8 cellular contexts compared by ENCODE assay signal in the genomic region with DNA sequence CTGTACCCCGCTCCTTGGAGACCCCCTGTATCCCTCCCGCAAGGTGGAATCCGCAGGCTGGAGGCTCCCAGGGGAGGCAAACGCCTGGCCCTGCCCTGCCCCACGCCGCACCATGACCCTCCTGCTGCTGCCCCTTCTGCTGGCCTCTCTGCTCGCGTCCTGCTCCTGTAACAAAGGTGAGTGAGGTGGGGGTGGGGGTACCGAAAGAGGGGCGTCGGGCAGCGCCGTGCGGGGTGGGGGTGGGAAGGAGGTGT. TPM values are rescaled to one million over a fixed set of nuclear protein-coding genes. Genes with fewer than 3 reads are reported as not detected.
DNase-seq lines count a peak whose midpoint lies in the region; ATAC-seq and TF ChIP-seq lines count a peak whose summit lies in the region.

No MANE protein-coding gene starts in this region.

- H3K36me3 Mint-ChIP-seq in activated CD8-positive, alpha-beta memory T cell treated with anti-CD3 and anti-CD28 coated beads, Interleukin-2, amount 10 ng/mL, durations not matched to agents 7 days and 5 days, result peaks cover 23% of the 10 kb centered on the region
- H3K36me3 Mint-ChIP-seq in activated naive CD8-positive, alpha-beta T cell treated with anti-CD3 and anti-CD28 coated beads, Interleukin-2, amount 50 U/mL, for 24 hours (ENCODE audit: low read depth), result peaks cover 5% of the 10 kb centered on the region

- intact Hi-C loops in tibial artery (cut with DNase I; ENCODE audit: low total_unique reads), result no loop called here

- no peaks in the 10 kb centered on the region for H3K27me3 ChIP-seq in tibial artery

- ATAC-seq in activated CD8-positive, alpha-beta memory T cell treated with anti-CD3 and anti-CD28 coated beads, Interleukin-2, amount 10 ng/mL, durations not matched to agents 7 days and 5 days, result no peak
- peak; percentile 9 for ATAC-seq in activated naive CD8-positive, alpha-beta T cell treated with anti-CD3 and anti-CD28 coated beads, Interleukin-2, amount 50 U/mL, for 24 hours
- ATAC-seq in left lobe of liver (peak; percentile 0), GM21786 (IDR thresholded peaks at IDR 0.05; ENCODE audit: unreplicated experiment) (no peak), HG03457 (IDR thresholded peaks at IDR 0.05; ENCODE audit: unreplicated experiment) (no peak)

- no peaks in the 10 kb centered on the region for H3K9me3 ChIP-seq in tibial artery

- H3K4me1 Mint-ChIP-seq in activated CD8-positive, alpha-beta memory T cell treated with anti-CD3 and anti-CD28 coated beads, Interleukin-2, amount 10 ng/mL, durations not matched to agents 7 days and 5 days, result peaks cover 38% of the 10 kb centered on the region
- H3K4me1 Mint-ChIP-seq in activated naive CD8-positive, alpha-beta T cell treated with anti-CD3 and anti-CD28 coated beads, Interleukin-2, amount 50 U/mL, for 24 hours, result peaks cover 35% of the 10 kb centered on the region

- no peaks in the 10 kb centered on the region for H3K9me3 Mint-ChIP-seq in activated CD8-positive, alpha-beta memory T cell treated with anti-CD3 and anti-CD28 coated beads, Interleukin-2, amount 10 ng/mL, durations not matched to agents 7 days and 5 days (ENCODE audit: low read depth)
- H3K9me3 Mint-ChIP-seq in activated naive CD8-positive, alpha-beta T cell treated with anti-CD3 and anti-CD28 coated beads, Interleukin-2, amount 50 U/mL, for 24 hours, result no peaks in the 10 kb centered on the region

- no peak for TF ChIP-seq CTCF in tibial artery (IDR thresholded peaks at IDR 0.05)

- H3K4me3 Mint-ChIP-seq in activated CD8-positive, alpha-beta memory T cell treated with anti-CD3 and anti-CD28 coated beads, Interleukin-2, amount 10 ng/mL, durations not matched to agents 7 days and 5 days, result peak overlapping the region; percentile 95
- peak overlapping the region; percentile 87 for H3K4me3 Mint-ChIP-seq in activated naive CD8-positive, alpha-beta T cell treated with anti-CD3 and anti-CD28 coated beads, Interleukin-2, amount 50 U/mL, for 24 hours

- CTCF ChIA-PET in activated CD8-positive, alpha-beta memory T cell treated with anti-CD3 and anti-CD28 coated beads, Interleukin-2, amount 10 ng/mL, durations not matched to agents 7 days and 5 days (lab: Charles Lee), result interaction anchor here (1.0 to 2.5 kb wide), 4 partner anchors 17 to 173 kb away, joined by 3 to 10 read pairs (median 6); a partner anchor contains a TSS

- peak overlapping the region; percentile 57 for H3K4me3 ChIP-seq in tibial artery

- H3K27me3 Mint-ChIP-seq in activated CD8-positive, alpha-beta memory T cell treated with anti-CD3 and anti-CD28 coated beads, Interleukin-2, amount 10 ng/mL, durations not matched to agents 7 days and 5 days, result no peaks in the 10 kb centered on the region
- H3K27me3 Mint-ChIP-seq in activated naive CD8-positive, alpha-beta T cell treated with anti-CD3 and anti-CD28 coated beads, Interleukin-2, amount 50 U/mL, for 24 hours, result no peaks in the 10 kb centered on the region

- peak overlapping the region; percentile 87 for H3K27ac Mint-ChIP-seq in activated CD8-positive, alpha-beta memory T cell treated with anti-CD3 and anti-CD28 coated beads, Interleukin-2, amount 10 ng/mL, durations not matched to agents 7 days and 5 days
- H3K27ac Mint-ChIP-seq in activated naive CD8-positive, alpha-beta T cell treated with anti-CD3 and anti-CD28 coated beads, Interleukin-2, amount 50 U/mL, for 24 hours, result peak overlapping the region; percentile 50

- peaks cover 0 to 27% (median 19%) of the 10 kb centered on the region in 4 donors for H3K4me1 ChIP-seq in tibial artery

- H3K36me3 ChIP-seq in tibial artery, result peaks cover 0 to 15% (median 0%) of the 10 kb centered on the region in 3 donors

- no peak for DNase-seq in activated CD8-positive, alpha-beta memory T cell treated with anti-CD3 and anti-CD28 coated beads, Interleukin-2, amount 10 ng/mL, durations not matched to agents 7 days and 5 days
- no peak for DNase-seq in activated CD8-positive, alpha-beta memory T cell treated with anti-CD3 and anti-CD28 coated beads for 24 hours
- no peak for DNase-seq in activated naive CD8-positive, alpha-beta T cell treated with anti-CD3 and anti-CD28 coated beads, Interleukin-2, amount 50 U/mL, for 24 hours
- no peak for DNase-seq in left lobe of liver (ENCODE audit: low spot score)
- DNase-seq in tibial artery, result no peak
- no peak for DNase-seq in stimulated activated CD4-positive, alpha-beta T cell treated with anti-CD3 and anti-CD28 coated beads, Interleukin-12 subunit alpha, Interleukin-12 subunit beta, amount 100 ng/mL, for 4 hours

- H3K27ac ChIP-seq in tibial artery, result peak overlapping the region; percentile 76 to 77

RNA-seq across cellular contexts. Expression of a gene that starts 0.3 kb away (rescaled TPM):
- 100 to 1,000 TPM in 1 of 2 experiments, 10 to 100 TPM in 1; 71.9 to 109 TPM for total RNA-seq in activated CD8-positive, alpha-beta memory T cell treated with anti-CD3 and anti-CD28 coated beads, Interleukin-2, amount 10 ng/mL, durations not matched to agents 7 days and 5 days
- 48.4 TPM for total RNA-seq in left lobe of liver

RNA-seq across cellular contexts. Expression of a gene that starts 1.8 kb away (rescaled TPM):
- total RNA-seq in activated CD8-positive, alpha-beta memory T cell treated with anti-CD3 and anti-CD28 coated beads, Interleukin-2, amount 10 ng/mL, durations not matched to agents 7 days and 5 days, result under 1 TPM; 0.87 to 0.91 TPM
- total RNA-seq in left lobe of liver, result 154 TPM

RNA-seq across cellular contexts. Expression of a gene that starts 21.4 kb away (rescaled TPM):
- total RNA-seq in activated CD8-positive, alpha-beta memory T cell treated with anti-CD3 and anti-CD28 coated beads, Interleukin-2, amount 10 ng/mL, durations not matched to agents 7 days and 5 days, result 10 to 100 TPM; 21.8 to 27.4 TPM
- total RNA-seq in left lobe of liver, result 243 TPM

RNA-seq across cellular contexts. Expression of a gene that starts 38.2 kb away (rescaled TPM):
- 1 to 10 TPM; 4.0 to 5.3 TPM for total RNA-seq in activated CD8-positive, alpha-beta memory T cell treated with anti-CD3 and anti-CD28 coated beads, Interleukin-2, amount 10 ng/mL, durations not matched to agents 7 days and 5 days
- total RNA-seq in left lobe of liver, result 1,748 TPM

RNA-seq across cellular contexts. Expression of a gene that starts 59.0 kb away (rescaled TPM):
- total RNA-seq in activated CD8-positive, alpha-beta memory T cell treated with anti-CD3 and anti-CD28 coated beads, Interleukin-2, amount 10 ng/mL, durations not matched to agents 7 days and 5 days, result 10 to 100 TPM; 15.3 to 16.2 TPM
- 49.9 TPM for total RNA-seq in left lobe of liver

Comparison
In these comparisons a context has a peak if more than half of its experiments do, and no peak if none do; other contexts are left out.
1. ATAC-seq: peak in activated naive CD8-positive, alpha-beta T cell treated with anti-CD3 and anti-CD28 coated beads, Interleukin-2, amount 50 U/mL, for 24 hours (single experiment) and left lobe of liver (single experiment); none in activated CD8-positive, alpha-beta memory T cell treated with anti-CD3 and anti-CD28 coated beads, Interleukin-2, amount 10 ng/mL, durations not matched to agents 7 days and 5 days (single experiment), GM21786 (single experiment) and HG03457 (single experiment).
2. RNA of a gene that starts 1.8 kb away (total RNA-seq): 154 TPM in left lobe of liver (single experiment); 0.87 to 0.91 TPM in activated CD8-positive, alpha-beta memory T cell treated with anti-CD3 and anti-CD28 coated beads, Interleukin-2, amount 10 ng/mL, durations not matched to agents 7 days and 5 days; every median in the first group is over 10 times any median in the second.